Comparison of ENCODE assay signal across 2 cellular contexts in the genomic region with DNA sequence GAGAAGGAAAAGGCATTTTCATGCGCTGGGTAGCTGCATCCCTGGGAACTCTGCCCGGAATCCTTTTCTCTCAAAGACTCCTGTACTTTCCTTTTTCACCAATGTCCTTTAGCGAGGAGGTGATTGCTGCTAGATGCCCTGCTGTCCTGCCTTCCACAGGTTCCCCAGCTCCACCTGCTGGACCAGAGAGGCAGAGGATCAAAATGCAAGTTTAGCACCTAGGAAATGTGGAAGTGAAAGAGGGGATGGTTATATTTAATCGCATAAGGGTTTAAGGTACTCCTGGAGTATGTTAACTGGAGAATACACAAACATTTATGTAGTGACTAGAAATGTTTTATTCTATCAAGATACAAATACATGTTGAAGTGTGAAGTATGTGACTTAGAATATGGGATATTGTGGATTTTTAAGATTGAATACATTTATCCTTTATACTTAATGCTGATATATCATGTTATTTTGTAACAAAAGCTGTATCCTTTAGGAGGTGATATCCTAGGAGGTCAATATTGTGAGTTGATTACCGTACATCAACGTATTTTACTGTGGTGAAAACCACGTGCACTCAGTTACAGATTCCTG.
TF ChIP-seq lines count a peak whose summit lies in the region.

No MANE protein-coding gene starts in this region.

TF ChIP-seq in HCT116, 20 proteins besides CTCF, POLR2A, EP300 and RAD21 (continued from another document):
- TF ChIP-seq, protein P1, sequence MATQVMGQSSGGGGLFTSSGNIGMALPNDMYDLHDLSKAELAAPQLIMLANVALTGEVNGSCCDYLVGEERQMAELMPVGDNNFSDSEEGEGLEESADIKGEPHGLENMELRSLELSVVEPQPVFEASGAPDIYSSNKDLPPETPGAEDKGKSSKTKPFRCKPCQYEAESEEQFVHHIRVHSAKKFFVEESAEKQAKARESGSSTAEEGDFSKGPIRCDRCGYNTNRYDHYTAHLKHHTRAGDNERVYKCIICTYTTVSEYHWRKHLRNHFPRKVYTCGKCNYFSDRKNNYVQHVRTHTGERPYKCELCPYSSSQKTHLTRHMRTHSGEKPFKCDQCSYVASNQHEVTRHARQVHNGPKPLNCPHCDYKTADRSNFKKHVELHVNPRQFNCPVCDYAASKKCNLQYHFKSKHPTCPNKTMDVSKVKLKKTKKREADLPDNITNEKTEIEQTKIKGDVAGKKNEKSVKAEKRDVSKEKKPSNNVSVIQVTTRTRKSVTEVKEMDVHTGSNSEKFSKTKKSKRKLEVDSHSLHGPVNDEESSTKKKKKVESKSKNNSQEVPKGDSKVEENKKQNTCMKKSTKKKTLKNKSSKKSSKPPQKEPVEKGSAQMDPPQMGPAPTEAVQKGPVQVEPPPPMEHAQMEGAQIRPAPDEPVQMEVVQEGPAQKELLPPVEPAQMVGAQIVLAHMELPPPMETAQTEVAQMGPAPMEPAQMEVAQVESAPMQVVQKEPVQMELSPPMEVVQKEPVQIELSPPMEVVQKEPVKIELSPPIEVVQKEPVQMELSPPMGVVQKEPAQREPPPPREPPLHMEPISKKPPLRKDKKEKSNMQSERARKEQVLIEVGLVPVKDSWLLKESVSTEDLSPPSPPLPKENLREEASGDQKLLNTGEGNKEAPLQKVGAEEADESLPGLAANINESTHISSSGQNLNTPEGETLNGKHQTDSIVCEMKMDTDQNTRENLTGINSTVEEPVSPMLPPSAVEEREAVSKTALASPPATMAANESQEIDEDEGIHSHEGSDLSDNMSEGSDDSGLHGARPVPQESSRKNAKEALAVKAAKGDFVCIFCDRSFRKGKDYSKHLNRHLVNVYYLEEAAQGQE (IDR thresholded peaks at IDR 0.05; ENCODE audit: low read depth): no peak
- TF ChIP-seq EGR1 (IDR thresholded peaks at IDR 0.05; ENCODE audit: low read depth) (no peak), EZH2 (IDR thresholded peaks at IDR 0.05) (no peak), YY1 (IDR thresholded peaks at IDR 0.05; ENCODE audit: extremely low read depth, insufficient replicate concordance, low read depth, low read length) (no peak), JUND (IDR thresholded peaks at IDR 0.05) (no peak), SIN3A (IDR thresholded peaks at IDR 0.05; ENCODE audit: low read depth) (no peak), FOSL1 (IDR thresholded peaks at IDR 0.05; ENCODE audit: low read depth) (no peak), TCF7L2 (IDR thresholded peaks at IDR 0.05; ENCODE audit: borderline replicate concordance, extremely low read depth, insufficient read depth, insufficient read length) (no peak), ZFX (IDR thresholded peaks at IDR 0.05) (no peak), SRF (IDR thresholded peaks at IDR 0.05; ENCODE audit: low read depth) (no peak)
- TF ChIP-seq, protein P2, sequence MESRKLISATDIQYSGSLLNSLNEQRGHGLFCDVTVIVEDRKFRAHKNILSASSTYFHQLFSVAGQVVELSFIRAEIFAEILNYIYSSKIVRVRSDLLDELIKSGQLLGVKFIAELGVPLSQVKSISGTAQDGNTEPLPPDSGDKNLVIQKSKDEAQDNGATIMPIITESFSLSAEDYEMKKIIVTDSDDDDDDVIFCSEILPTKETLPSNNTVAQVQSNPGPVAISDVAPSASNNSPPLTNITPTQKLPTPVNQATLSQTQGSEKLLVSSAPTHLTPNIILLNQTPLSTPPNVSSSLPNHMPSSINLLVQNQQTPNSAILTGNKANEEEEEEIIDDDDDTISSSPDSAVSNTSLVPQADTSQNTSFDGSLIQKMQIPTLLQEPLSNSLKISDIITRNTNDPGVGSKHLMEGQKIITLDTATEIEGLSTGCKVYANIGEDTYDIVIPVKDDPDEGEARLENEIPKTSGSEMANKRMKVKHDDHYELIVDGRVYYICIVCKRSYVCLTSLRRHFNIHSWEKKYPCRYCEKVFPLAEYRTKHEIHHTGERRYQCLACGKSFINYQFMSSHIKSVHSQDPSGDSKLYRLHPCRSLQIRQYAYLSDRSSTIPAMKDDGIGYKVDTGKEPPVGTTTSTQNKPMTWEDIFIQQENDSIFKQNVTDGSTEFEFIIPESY (IDR thresholded peaks at IDR 0.05; ENCODE audit: extremely low read depth, insufficient replicate concordance, low read length): no peak

TF ChIP-seq in HepG2, 621 proteins besides CTCF, POLR2A, EP300 and RAD21 (continued from another document and continues in another):
- TF ChIP-seq ATF7-NPFF (CRISPR knock-in tag; IDR thresholded peaks at IDR 0.05; ENCODE audit: low read depth) (no peak), ZNF720 (CRISPR knock-in tag; IDR thresholded peaks at IDR 0.05) (no peak), MLXIP (CRISPR knock-in tag; IDR thresholded peaks at IDR 0.05; ENCODE audit: borderline replicate concordance) (no peak), MIER3 (CRISPR knock-in tag; IDR thresholded peaks at IDR 0.05; ENCODE audit: borderline replicate concordance) (no peak), KIAA2018 (CRISPR knock-in tag; IDR thresholded peaks at IDR 0.05; ENCODE audit: borderline replicate concordance) (no peak), ZKSCAN8 (CRISPR knock-in tag; IDR thresholded peaks at IDR 0.05; ENCODE audit: borderline replicate concordance) (no peak), SMC3 (IDR thresholded peaks at IDR 0.05; ENCODE audit: low read length) (peak; percentile 56), MAFF (IDR thresholded peaks at IDR 0.05; ENCODE audit: low read depth, low read length) (no peak), AGO2 (optimal IDR thresholded peaks at IDR 0.05; ENCODE audit: low read depth, low read length) (no peak), FOXC1 (CRISPR knock-in tag; IDR thresholded peaks at IDR 0.05; ENCODE audit: borderline replicate concordance) (no peak), STAG1 (CRISPR knock-in tag; IDR thresholded peaks at IDR 0.05) (peak; percentile 76), ZHX2 (IDR thresholded peaks at IDR 0.05; ENCODE audit: low read depth) (no peak), ZHX2 (CRISPR knock-in tag; IDR thresholded peaks at IDR 0.05; ENCODE audit: borderline replicate concordance) (no peak), NPAS2 (CRISPR knock-in tag; IDR thresholded peaks at IDR 0.05; ENCODE audit: borderline replicate concordance) (no peak)
- TF ChIP-seq, protein P3, sequence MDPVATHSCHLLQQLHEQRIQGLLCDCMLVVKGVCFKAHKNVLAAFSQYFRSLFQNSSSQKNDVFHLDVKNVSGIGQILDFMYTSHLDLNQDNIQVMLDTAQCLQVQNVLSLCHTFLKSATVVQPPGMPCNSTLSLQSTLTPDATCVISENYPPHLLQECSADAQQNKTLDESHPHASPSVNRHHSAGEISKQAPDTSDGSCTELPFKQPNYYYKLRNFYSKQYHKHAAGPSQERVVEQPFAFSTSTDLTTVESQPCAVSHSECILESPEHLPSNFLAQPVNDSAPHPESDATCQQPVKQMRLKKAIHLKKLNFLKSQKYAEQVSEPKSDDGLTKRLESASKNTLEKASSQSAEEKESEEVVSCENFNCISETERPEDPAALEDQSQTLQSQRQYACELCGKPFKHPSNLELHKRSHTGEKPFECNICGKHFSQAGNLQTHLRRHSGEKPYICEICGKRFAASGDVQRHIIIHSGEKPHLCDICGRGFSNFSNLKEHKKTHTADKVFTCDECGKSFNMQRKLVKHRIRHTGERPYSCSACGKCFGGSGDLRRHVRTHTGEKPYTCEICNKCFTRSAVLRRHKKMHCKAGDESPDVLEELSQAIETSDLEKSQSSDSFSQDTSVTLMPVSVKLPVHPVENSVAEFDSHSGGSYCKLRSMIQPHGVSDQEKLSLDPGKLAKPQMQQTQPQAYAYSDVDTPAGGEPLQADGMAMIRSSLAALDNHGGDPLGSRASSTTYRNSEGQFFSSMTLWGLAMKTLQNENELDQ (CRISPR knock-in tag; IDR thresholded peaks at IDR 0.05; ENCODE audit: borderline replicate concordance): no peak
